Comparison of ENCODE assay signal across 9 cellular contexts in genomic region chr13:46654956-46655726, GRCh38.
DNase-seq lines count a peak whose midpoint lies in the region; ATAC-seq and TF ChIP-seq lines count a peak whose summit lies in the region.
"Had no signal": no experiment of that assay in that cellular context is flagged by ENCODE, and none has a peak within 500 bp of the region (broad histone marks: within the 10 kb centered on the region; RNA-seq: fewer than 3 reads in every experiment).

No MANE protein-coding gene starts in this region.

- no peak overlapping the region for H3K4me3 Mint-ChIP-seq in neural progenitor cell
- no peak overlapping the region for H3K4me3 Mint-ChIP-seq in activated CD4-positive, alpha-beta memory T cell treated with anti-CD3 and anti-CD28 coated beads for 36 hours
- H3K4me3 Mint-ChIP-seq in stimulated activated effector memory CD8-positive, alpha-beta T cell treated with anti-CD3 and anti-CD28 coated beads, Interleukin-12 subunit alpha, Interleukin-12 subunit beta, amount 100 ng/mL, for 72 hours, result no peak overlapping the region
- H3K4me3 Mint-ChIP-seq: activated T-cell treated with anti-CD3 and anti-CD28 coated beads, Interleukin-2, amount 50 U/mL, for 4 hours had no signal

- peaks cover 12% of the 10 kb centered on the region for H3K4me1 Mint-ChIP-seq in neural progenitor cell
- H3K4me1 Mint-ChIP-seq in activated CD4-positive, alpha-beta memory T cell treated with anti-CD3 and anti-CD28 coated beads for 36 hours (ENCODE audit: low read depth), result peaks cover 24% of the 10 kb centered on the region
- peaks cover 5% of the 10 kb centered on the region for H3K4me1 Mint-ChIP-seq in stimulated activated effector memory CD8-positive, alpha-beta T cell treated with anti-CD3 and anti-CD28 coated beads, Interleukin-12 subunit alpha, Interleukin-12 subunit beta, amount 100 ng/mL, for 72 hours

- H3F3A ChIP-seq in neural progenitor cell (ENCODE audit: low read depth), result no peaks in the 10 kb centered on the region

- DNase-seq in MV-4-11 (lab: John Stamatoyannopoulos, UW), result peak; percentile 53
- peak; percentile 46 for DNase-seq in fibroblast of mammary gland (ENCODE audit: low read depth)
- DNase-seq in neural progenitor cell (ENCODE audit: low spot score), result no peak
- no peak for DNase-seq in activated CD4-positive, alpha-beta memory T cell treated with anti-CD3 and anti-CD28 coated beads for 36 hours
- no peak for DNase-seq in NCI-H524 treated with DMSO at 0.1 percent for 48 hours (lab: John Stamatoyannopoulos, UW)
- DNase-seq in stimulated activated effector memory CD8-positive, alpha-beta T cell treated with anti-CD3 and anti-CD28 coated beads, Interleukin-12 subunit alpha, Interleukin-12 subunit beta, amount 100 ng/mL, for 72 hours (ENCODE audit: low spot score in 2 of 2), result no peak
- DNase-seq in NCI-H2227 treated with DMSO at 0.1 percent for 48 hours (lab: John Stamatoyannopoulos, UW), result no peak
- DNase-seq: activated T-cell treated with anti-CD3 and anti-CD28 coated beads, Interleukin-2, amount 50 U/mL, for 4 hours had no signal

- peaks cover 27% of the 10 kb centered on the region for H3K4me1 ChIP-seq in ACC112 (ENCODE audit: control insufficient read depth, insufficient read depth, low read length, unreplicated experiment)
- H3K4me1 ChIP-seq in neural progenitor cell, result peaks cover 14% of the 10 kb centered on the region

- POLR2A ChIA-PET in activated CD4-positive, alpha-beta memory T cell treated with anti-CD3 and anti-CD28 coated beads for 36 hours (lab: Charles Lee), result no interaction called here

- H3K36me3 Mint-ChIP-seq in neural progenitor cell, result peaks cover 8% of the 10 kb centered on the region
- H3K36me3 Mint-ChIP-seq in activated CD4-positive, alpha-beta memory T cell treated with anti-CD3 and anti-CD28 coated beads for 36 hours, result peaks cover 10% of the 10 kb centered on the region
- peaks cover 16% of the 10 kb centered on the region for H3K36me3 Mint-ChIP-seq in stimulated activated effector memory CD8-positive, alpha-beta T cell treated with anti-CD3 and anti-CD28 coated beads, Interleukin-12 subunit alpha, Interleukin-12 subunit beta, amount 100 ng/mL, for 72 hours

- no peaks in the 10 kb centered on the region for H3K9me3 ChIP-seq in neural progenitor cell (ENCODE audit: low read depth)

- H3K27ac ChIP-seq in ACC112 (ENCODE audit: low read depth, low read length) (peak overlapping the region; percentile 56), neural progenitor cell (no peak overlapping the region)

- no peak for ATAC-seq in stimulated activated effector memory CD8-positive, alpha-beta T cell treated with anti-CD3 and anti-CD28 coated beads, Interleukin-12 subunit alpha, Interleukin-12 subunit beta, amount 100 ng/mL, for 72 hours

- H3K27me3 ChIP-seq in ACC112 (ENCODE audit: insufficient read depth, low read length) (no peaks in the 10 kb centered on the region), neural progenitor cell (no peaks in the 10 kb centered on the region)

- intact Hi-C loops in activated CD4-positive, alpha-beta memory T cell treated with anti-CD3 and anti-CD28 coated beads for 36 hours (cut with micrococcal nuclease), result no loop called here

- no peak for TF ChIP-seq CTCF in fibroblast of mammary gland (conservative IDR thresholded peaks at IDR 0.05; ENCODE audit: control insufficient read depth, insufficient read depth, low read depth, low read length)
- TF ChIP-seq CTCF in neural progenitor cell (IDR thresholded peaks at IDR 0.05), result no peak

- H3K36me3 ChIP-seq in ACC112 (ENCODE audit: insufficient read depth, low read length), result no peaks in the 10 kb centered on the region
- no peaks in the 10 kb centered on the region for H3K36me3 ChIP-seq in neural progenitor cell

- H3K4me3 ChIP-seq in ACC112 (ENCODE audit: low read depth, low read length) (peak overlapping the region; percentile 22), fibroblast of mammary gland (ENCODE audit: control insufficient read depth, low read depth, low read length) (no peak overlapping the region), neural progenitor cell (no peak overlapping the region)

- H2AFZ ChIP-seq in ACC112 (ENCODE audit: low read length, unreplicated experiment), result no peak overlapping the region
- H2AFZ ChIP-seq in neural progenitor cell (replicated peaks), result no peak overlapping the region

- no peak overlapping the region for H3K4me2 ChIP-seq in neural progenitor cell

- CTCF ChIA-PET in activated CD4-positive, alpha-beta memory T cell treated with anti-CD3 and anti-CD28 coated beads for 36 hours (lab: Charles Lee), result no interaction called here

- H3K27me3 Mint-ChIP-seq in neural progenitor cell (ENCODE audit: insufficient read depth, low read depth), result no peaks in the 10 kb centered on the region
- H3K27me3 Mint-ChIP-seq in activated CD4-positive, alpha-beta memory T cell treated with anti-CD3 and anti-CD28 coated beads for 36 hours, result no peaks in the 10 kb centered on the region

- no peak overlapping the region for H3K9ac ChIP-seq in neural progenitor cell

- no peaks in the 10 kb centered on the region for H4K20me1 ChIP-seq in neural progenitor cell (ENCODE audit: low read depth)

- H3K27ac Mint-ChIP-seq in neural progenitor cell, result peak overlapping the region; percentile 37
- no peak overlapping the region for H3K27ac Mint-ChIP-seq in activated CD4-positive, alpha-beta memory T cell treated with anti-CD3 and anti-CD28 coated beads for 36 hours
- no peak overlapping the region for H3K27ac Mint-ChIP-seq in stimulated activated effector memory CD8-positive, alpha-beta T cell treated with anti-CD3 and anti-CD28 coated beads, Interleukin-12 subunit alpha, Interleukin-12 subunit beta, amount 100 ng/mL, for 72 hours

- H3K9me3 Mint-ChIP-seq in neural progenitor cell, result no peaks in the 10 kb centered on the region
- no peaks in the 10 kb centered on the region for H3K9me3 Mint-ChIP-seq in activated CD4-positive, alpha-beta memory T cell treated with anti-CD3 and anti-CD28 coated beads for 36 hours
- no peaks in the 10 kb centered on the region for H3K9me3 Mint-ChIP-seq in stimulated activated effector memory CD8-positive, alpha-beta T cell treated with anti-CD3 and anti-CD28 coated beads, Interleukin-12 subunit alpha, Interleukin-12 subunit beta, amount 100 ng/mL, for 72 hours
- H3K9me3 Mint-ChIP-seq: activated T-cell treated with anti-CD3 and anti-CD28 coated beads, Interleukin-2, amount 50 U/mL, for 4 hours had no signal

- H3K79me2 ChIP-seq in ACC112 (ENCODE audit: control insufficient read depth, insufficient read depth, low read length, unreplicated experiment) (no peaks in the 10 kb centered on the region), neural progenitor cell (ENCODE audit: low read depth) (no peaks in the 10 kb centered on the region)

Comparison
In these comparisons a context has a peak if more than half of its experiments do, and no peak if none do; other contexts are left out.
1. DNase-seq: peak in MV-4-11 (single experiment) and fibroblast of mammary gland (single experiment); none in neural progenitor cell (single experiment), activated CD4-positive, alpha-beta memory T cell treated with anti-CD3 and anti-CD28 coated beads for 36 hours (single experiment), NCI-H524 treated with DMSO at 0.1 percent for 48 hours (single experiment), stimulated activated effector memory CD8-positive, alpha-beta T cell treated with anti-CD3 and anti-CD28 coated beads, Interleukin-12 subunit alpha, Interleukin-12 subunit beta, amount 100 ng/mL, for 72 hours (0 of 2) and NCI-H2227 treated with DMSO at 0.1 percent for 48 hours (single experiment).